8 cellular contexts compared by ENCODE assay signal in the genomic region with DNA sequence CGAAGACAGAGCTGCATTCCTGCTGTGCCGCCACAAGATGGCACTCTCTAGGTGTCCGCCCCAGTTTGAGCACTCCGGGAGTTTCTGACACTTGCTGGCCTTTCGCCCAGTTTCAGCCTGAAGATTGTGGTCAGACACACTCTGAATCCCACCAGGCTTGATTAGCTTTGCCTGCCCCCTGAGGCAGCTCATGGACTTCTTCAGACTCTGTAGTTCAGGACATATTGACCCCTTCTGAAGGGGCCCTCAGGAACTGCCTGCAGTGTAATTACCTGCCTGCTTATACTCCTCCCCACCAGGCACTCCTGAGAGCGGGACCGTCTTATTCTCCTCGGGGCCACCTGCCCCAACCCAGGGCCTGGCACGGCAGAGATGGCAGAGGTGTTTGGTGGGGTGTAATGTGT. TPM values are rescaled to one million over a fixed set of nuclear protein-coding genes. Genes with fewer than 3 reads are reported as not detected.
DNase-seq lines count a peak whose midpoint lies in the region; ATAC-seq and TF ChIP-seq lines count a peak whose summit lies in the region.

No MANE protein-coding gene starts in this region.

- no peak overlapping the region for H3K27ac ChIP-seq in A673 (ENCODE audit: low read depth, low read length, poor library complexity, severe bottlenecking)

- H3K9me3 ChIP-seq in A673 (ENCODE audit: low read depth, low read length, poor library complexity, severe bottlenecking), result no peaks in the 10 kb centered on the region

- H3K4me1 Mint-ChIP-seq in memory B cell, result peaks cover 2% of the 10 kb centered on the region

- peaks cover 7% of the 10 kb centered on the region for H3K27me3 ChIP-seq in A673 (replicated peaks; ENCODE audit: insufficient read depth, low read depth, low read length, poor library complexity)

- H3K27ac Mint-ChIP-seq in memory B cell, result no peak overlapping the region

- BruUV-seq in A673 (replicated peaks; lab: Mats Ljungman, UMichigan), result no TSS peak

- no peaks in the 10 kb centered on the region for H3K36me3 ChIP-seq in A673 (ENCODE audit: insufficient read depth, low read length, poor library complexity, severe bottlenecking)

- peaks cover 24% of the 10 kb centered on the region for H3K27me3 Mint-ChIP-seq in memory B cell

- H3K4me3 ChIP-seq in A673 (ENCODE audit: low read depth, low read length, poor library complexity, severe bottlenecking), result no peak overlapping the region

- POLR2A ChIA-PET in A673 (lab: Charles Lee; ENCODE audit: low non-redundant PET), result no interaction called here

- H3K4me3 Mint-ChIP-seq in memory B cell, result no peak overlapping the region

- CTCF ChIA-PET in A673 (lab: Charles Lee), result interaction anchor here (0.5 to 2.7 kb wide), 7 partner anchors 25 to 66 kb away, joined by 3 to 20 read pairs (median 3); no protein-coding TSS in a partner anchor

- intact Hi-C loops in A673 (cut with micrococcal nuclease; ENCODE audit: unreplicated experiment), result loop anchor here (2.0 to 5.0 kb wide), 2 partner anchors 39 to 65 kb away; no protein-coding TSS in a partner anchor

- DNase-seq in A673 (ENCODE audit: low spot score), result peak; percentile 70
- peak; percentile 40 for DNase-seq in NCI-H460 (ENCODE audit: extremely low read depth, low read depth)
- DNase-seq in activated CD4-positive, alpha-beta T cell treated with anti-CD3 and anti-CD28 coated beads, Interleukin-2, amount 50 U/mL, for 24 hours (ENCODE audit: low read depth in 1 of 2, low spot score in 1 of 2), result peak; percentile 16 to 27
- peak; percentile 34 for DNase-seq in effector CD4-positive, alpha-beta T cell
- peak; percentile 55 to 61 for DNase-seq in memory B cell (ENCODE audit: low spot score in 2 of 2)
- DNase-seq in stimulated activated CD8-positive, alpha-beta memory T cell treated with anti-CD3 and anti-CD28 coated beads, Interleukin-4, amount 100 ng/mL, for 24 hours (ENCODE audit: low read depth), result peak; percentile 18

- TF ChIP-seq CTCF in A673 (conservative IDR thresholded peaks at IDR 0.05; ENCODE audit: low read depth, low read length), result peak; percentile 80

- no peaks in the 10 kb centered on the region for H3K4me1 ChIP-seq in A673 (ENCODE audit: insufficient read depth, low read length, poor library complexity, severe bottlenecking)

- H3K36me3 Mint-ChIP-seq in memory B cell, result no peaks in the 10 kb centered on the region

- peak; percentile 78 for ATAC-seq in GM18502 (IDR thresholded peaks at IDR 0.05; ENCODE audit: poor library complexity, unreplicated experiment)
- ATAC-seq in HG03103 (IDR thresholded peaks at IDR 0.05; ENCODE audit: low read depth, unreplicated experiment), result peak; percentile 83
- ATAC-seq in memory B cell (ENCODE audit: low read depth), result peak; percentile 84

- H3K9me3 Mint-ChIP-seq in memory B cell, result no peaks in the 10 kb centered on the region

RNA-seq across cellular contexts. Expression of a gene that starts 46.2 kb away (rescaled TPM):
- total RNA-seq in A673 (2021), result 146 and 151 TPM in 2 replicates
- total RNA-seq in NCI-H460 (2014; rRNA removed; shearing (Covaris generic)), result 218 and 223 TPM in 2 replicates
- polyA plus RNA-seq in NCI-H460 (2014; cell fraction: nucleus; rRNA removed), result 119 and 121 TPM in 2 replicates

RNA-seq across cellular contexts. Expression of a gene that starts 47.7 kb away (rescaled TPM):
- total RNA-seq in A673 (2021), result 0.39 and 0.76 TPM in 2 replicates
- 5.0 and 5.7 TPM in 2 replicates for total RNA-seq in NCI-H460 (2014; rRNA removed; shearing (Covaris generic))
- 32.4 and 40.0 TPM in 2 replicates for polyA plus RNA-seq in NCI-H460 (2014; cell fraction: nucleus; rRNA removed)

Comparison
In these comparisons a context has a peak if more than half of its experiments do, and no peak if none do; other contexts are left out.
1. DNase-seq: peak in every context shown above with its lines; median percentile 70 in A673; 58 in memory B cell; 40 in NCI-H460; 34 in effector CD4-positive, alpha-beta T cell; 22 in activated CD4-positive, alpha-beta T cell treated with anti-CD3 and anti-CD28 coated beads, Interleukin-2, amount 50 U/mL, for 24 hours; 18 in stimulated activated CD8-positive, alpha-beta memory T cell treated with anti-CD3 and anti-CD28 coated beads, Interleukin-4, amount 100 ng/mL, for 24 hours.